In the genomic region with DNA sequence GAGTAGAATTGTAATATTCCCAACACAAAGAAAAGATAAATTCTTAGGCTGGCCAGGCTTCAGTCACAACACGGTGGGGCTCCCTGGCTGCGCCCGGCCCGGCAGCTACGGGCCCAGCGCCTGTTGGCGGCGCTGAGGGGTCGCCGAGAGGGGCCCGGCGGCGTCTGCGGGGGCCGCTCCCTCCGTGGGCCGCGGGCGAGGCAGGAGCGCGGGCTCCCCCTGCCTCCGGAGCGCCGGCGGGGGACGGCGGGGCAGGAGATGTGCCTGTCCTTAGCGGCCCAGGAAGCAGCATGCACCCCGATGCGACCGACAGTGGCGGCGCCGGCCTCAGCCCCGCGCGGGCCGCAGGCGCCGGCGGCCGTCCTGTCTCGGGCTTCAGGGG, we compare ENCODE assay signal across 8 cellular contexts.
DNase-seq lines count a peak whose midpoint lies in the region; ATAC-seq, FAIRE-seq and TF ChIP-seq lines count a peak whose summit lies in the region.
"Not testable (repeated sequence)": the region's sequence is repeated elsewhere in the genome, so short reads cannot be mapped to it uniquely, and the experiment has no call there.

No MANE protein-coding gene starts in this region.

- not testable (repeated sequence) for H2AFZ ChIP-seq in GM12878 (ENCODE audit: control insufficient read depth, low read depth, low read length)
- peak overlapping the region; percentile 81 for H2AFZ ChIP-seq in parathyroid adenoma

- CTCF ChIA-PET in GM12878 (lab: Yijun Ruan, JAX), result interaction anchor here (0.9 to 2.2 kb wide), 4 partner anchors 15 to 92 kb away, joined by 3 to 13 read pairs (median 4); no protein-coding TSS in a partner anchor

- H3K27me3 Mint-ChIP-seq in type B pancreatic cell, result peaks cover 14% of the 10 kb centered on the region

- in situ Hi-C loops in KBM-7 (cut with MboI; ENCODE audit: low pct_unique_long_range_greater_than_20kb, low sequenced_read_pairs); GM12878 (cut with MboI): not testable (repeated sequence)

- H4K20me1 ChIP-seq in GM12878 (ENCODE audit: control insufficient read depth, insufficient read depth), result not testable (repeated sequence)

- H3K27ac Mint-ChIP-seq in type B pancreatic cell, result peak overlapping the region; percentile 61

- peak; percentile 54 for ATAC-seq in GM18517 (IDR thresholded peaks at IDR 0.05; ENCODE audit: unreplicated experiment)
- ATAC-seq in HG02623 (IDR thresholded peaks at IDR 0.05; ENCODE audit: unreplicated experiment), result peak; percentile 51
- peak; percentile 44 to 55 for ATAC-seq in activated CD4-positive, CD25-positive, alpha-beta regulatory T cell treated with anti-CD3 and anti-CD28 coated beads, Interleukin-2, amount 50 U/mL, for 24 hours
- peak; percentile 79 for ATAC-seq in GM12878

- peak; percentile 72 for DNase-seq in KBM-7
- not testable (repeated sequence) for DNase-seq in GM12878 (ENCODE audit: low read depth, low spot score); right atrium auricular region (ENCODE audit: low spot score); type B pancreatic cell (ENCODE audit: extremely low spot score, unreplicated experiment)

- not testable (repeated sequence) for H3K4me2 ChIP-seq in GM12878 (ENCODE audit: control insufficient read depth, insufficient read depth)
- H3K4me2 ChIP-seq in parathyroid adenoma (ENCODE audit: low read length), result peak overlapping the region; percentile 56

- not testable (repeated sequence) for TF ChIP-seq POLR2A in GM12878 (IDR thresholded peaks at IDR 0.05; ENCODE audit: low read depth, low read length)

- TF ChIP-seq EP300 in GM12878 (IDR thresholded peaks at IDR 0.05; ENCODE audit: borderline replicate concordance in 1 of 2, control insufficient read depth in 1 of 2, low read depth in 2 of 2, low read length in 2 of 2), result not testable (repeated sequence)

- H3K27me3 ChIP-seq in GM12878 (replicated peaks in 1 of 2; ENCODE audit: control insufficient read depth in 2 of 2, insufficient read depth in 2 of 2, low read length in 1 of 2); right atrium auricular region; parathyroid adenoma (ENCODE audit: control insufficient read depth, insufficient read depth, low read length): not testable (repeated sequence)

- not testable (repeated sequence) for H3K9me3 ChIP-seq in GM12878 (replicated peaks; ENCODE audit: control insufficient read depth, insufficient read depth, low read length); right atrium auricular region; parathyroid adenoma (ENCODE audit: control insufficient read depth, low read length)

- not testable (repeated sequence) for H3K4me3 ChIP-seq in GM12878; parathyroid adenoma (ENCODE audit: low read depth, low read length)
- H3K4me3 ChIP-seq in right atrium auricular region, result peak overlapping the region; percentile 45 to 59

- 98% methylated on average over 27 of the region's 43 CpGs for WGBS in GM12878 (ENCODE audit: insufficient coverage, insufficient replicate concordance, low lambda C conversion rate, missing lambda C conversion rate)

- not testable (repeated sequence) for H3K9me3 Mint-ChIP-seq in type B pancreatic cell

- POLR2A ChIA-PET in GM12878 (lab: Charles Lee), result not testable (repeated sequence)

- H3K79me2 ChIP-seq in GM12878 (ENCODE audit: control insufficient read depth, insufficient read depth, low read length); parathyroid adenoma: not testable (repeated sequence)

- BruUV-seq in GM12878 (replicated peaks; lab: Mats Ljungman, UMichigan), result not testable (repeated sequence)

- H3K9ac ChIP-seq in GM12878 (ENCODE audit: control insufficient read depth, insufficient read depth, low read length); parathyroid adenoma: not testable (repeated sequence)

- H3K27ac ChIP-seq in GM12878 (ENCODE audit: control insufficient read depth, insufficient read depth); parathyroid adenoma: not testable (repeated sequence)
- peak overlapping the region; percentile 58 to 60 for H3K27ac ChIP-seq in right atrium auricular region

- H3K36me3 ChIP-seq in GM12878 (ENCODE audit: control insufficient read depth in 2 of 2, insufficient read depth in 2 of 2, low read length in 1 of 2); right atrium auricular region; parathyroid adenoma (ENCODE audit: control insufficient read depth, insufficient read depth, low read length): not testable (repeated sequence)

- RAD21 ChIA-PET in GM12878 (lab: Charles Lee; ENCODE audit: unreplicated experiment), result interaction anchor here (0.9 to 1.1 kb wide), 3 partner anchors 33 to 93 kb away, joined by 3 read pairs; no protein-coding TSS in a partner anchor

- not testable (repeated sequence) for H3K4me1 ChIP-seq in GM12878 (ENCODE audit: control insufficient read depth, insufficient read depth, low read length); right atrium auricular region; parathyroid adenoma

- not testable (repeated sequence) for FAIRE-seq in GM12878 (lab: Jason Lieb, UNC)

- intact Hi-C loops in GM12878 (cut with micrococcal nuclease; ENCODE audit: unreplicated experiment), result not testable (repeated sequence)

- not testable (repeated sequence) for H3K36me3 Mint-ChIP-seq in type B pancreatic cell

- SMC1A ChIA-PET in GM12878 (lab: Charles Lee; ENCODE audit: uncharacterized antibody, unreplicated experiment), result interaction anchor here (1.0 kb wide), 1 partner anchor 36 kb away, joined by 3 read pairs; no protein-coding TSS in a partner anchor

- peaks cover 21% of the 10 kb centered on the region for H3K4me1 Mint-ChIP-seq in type B pancreatic cell (ENCODE audit: unreplicated experiment)

- peak overlapping the region; percentile 85 for H3K4me3 Mint-ChIP-seq in type B pancreatic cell

- not testable (repeated sequence) for TF ChIP-seq RAD21 in GM12878 (IDR thresholded peaks at IDR 0.05; ENCODE audit: insufficient read depth, low read depth, low read length)

- TF ChIP-seq CTCF in GM12878 (IDR thresholded peaks at IDR 0.05 in 2 of 3, conservative IDR thresholded peaks at IDR 0.05 in 1 of 3; ENCODE audit: control insufficient read depth in 2 of 3, extremely low read depth in 1 of 3, insufficient read depth in 1 of 3, low read depth in 3 of 3, low read length in 3 of 3) (0 out of 6 replicates have a peak, but pooled peaks of 2 of the 3 experiments have one; percentile 3 to 16), right atrium auricular region (IDR thresholded peaks at IDR 0.05) (peak in 1 of 2 donors; percentile 39), parathyroid adenoma (IDR thresholded peaks at IDR 0.05) (peak; percentile 5), type B pancreatic cell (conservative IDR thresholded peaks at IDR 0.05) (peak; percentile 39)
